16 cellular contexts compared by ENCODE assay signal in the genomic region with DNA sequence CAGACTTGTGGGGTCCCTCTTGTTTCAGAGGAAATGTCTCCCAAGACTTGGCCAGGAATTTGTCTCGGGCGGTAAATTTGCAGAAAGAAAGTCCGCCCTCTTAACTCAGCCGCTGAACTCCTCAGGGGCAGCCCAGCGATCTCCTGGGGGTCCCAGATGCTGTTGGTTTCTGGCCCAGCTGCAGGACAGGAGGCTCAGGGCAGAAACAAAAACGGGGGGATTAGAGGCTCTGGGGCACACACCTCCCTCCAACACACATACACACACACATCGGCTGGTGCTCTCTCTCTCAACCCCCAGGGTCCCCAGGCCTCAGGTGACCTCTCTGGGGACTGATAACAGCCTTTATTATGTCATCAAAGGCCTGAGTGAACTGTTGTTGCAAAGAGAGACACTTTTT. TPM values are rescaled to one million over a fixed set of nuclear protein-coding genes. Genes with fewer than 3 reads are reported as not detected.
DNase-seq lines count a peak whose midpoint lies in the region; ATAC-seq and TF ChIP-seq lines count a peak whose summit lies in the region.
"Had no signal": no experiment of that assay in that cellular context is flagged by ENCODE, and none has a peak within 500 bp of the region (broad histone marks: within the 10 kb centered on the region; RNA-seq: fewer than 3 reads in every experiment).

No MANE protein-coding gene starts in this region.

- intact Hi-C loops in CD4-positive, alpha-beta T cell (cut with DNase I, micrococcal nuclease): loop anchor here in 1 of 2 experiments (10.0 kb wide), 1 partner anchor 329 kb away; a partner anchor contains a TSS
- intact Hi-C loops in adrenal gland (cut with DNase I): loop anchor here (10.0 kb wide), 3 partner anchors 179 to 329 kb away; a partner anchor contains a TSS

- H3K9me3 ChIP-seq in CD4-positive, alpha-beta T cell (ENCODE audit: control insufficient read depth, low read length): peaks cover 9% of the 10 kb centered on the region
- no peaks in the 10 kb centered on the region for H3K9me3 ChIP-seq in adrenal gland (replicated peaks in 1 of 3)
- peaks cover 4 to 6% of the 10 kb centered on the region in 2 donors for H3K9me3 ChIP-seq in muscle layer of duodenum (ENCODE audit: control insufficient read depth in 1 of 2, low read length in 2 of 2)

- H3K36me3 ChIP-seq in adrenal gland (replicated peaks in 1 of 2) (no peaks in the 10 kb centered on the region), muscle layer of duodenum (ENCODE audit: control insufficient read depth in 1 of 2, insufficient read depth in 2 of 2, low read length in 2 of 2) (no peaks in the 10 kb centered on the region)

- TF ChIP-seq CTCF in CD4-positive, alpha-beta T cell (IDR thresholded peaks at IDR 0.05): no peak
- no peak for TF ChIP-seq CTCF in adrenal gland (IDR thresholded peaks at IDR 0.05)

- no peaks in the 10 kb centered on the region for H3K27me3 Mint-ChIP-seq in CD4-positive, alpha-beta T cell
- no peaks in the 10 kb centered on the region for H3K27me3 Mint-ChIP-seq in stimulated activated naive B cell treated with anti-CD40 and anti-IgM and Interleukin-4, amounts not matched to agents 10 μg/mL and 1 μg/mL and 100 μg/mL, for 72 hours
- H3K27me3 Mint-ChIP-seq: CD4-positive, alpha-beta memory T cell had no signal

- H3K27ac ChIP-seq in CD4-positive, alpha-beta T cell (ENCODE audit: low read depth, low read length): no peak overlapping the region
- H3K27ac ChIP-seq in adrenal gland: peak overlapping the region in 4 of 5 donors; percentile 2 to 75 (median 56)
- H3K27ac ChIP-seq in muscle layer of duodenum (ENCODE audit: low read length): peak overlapping the region; percentile 56
- H3K27ac ChIP-seq: A549 had no signal

- POLR2A ChIA-PET in CD4-positive, alpha-beta T cell (lab: Charles Lee): interaction anchor here (1.1 to 4.7 kb wide), 4 partner anchors 10 to 256 kb away, joined by 3 to 36 read pairs (median 6); no protein-coding TSS in a partner anchor

- DNase-seq in CD4-positive, alpha-beta T cell: no peak
- DNase-seq in adrenal gland (peak in 1 of 7 donors; percentile 41), hypothalamus (lab: John Stamatoyannopoulos, UW) (no peak), NCI-H1417 treated with DMSO at 0.1 percent for 48 hours (lab: John Stamatoyannopoulos, UW) (no peak)
- no peak for DNase-seq in stimulated activated naive B cell treated with anti-CD40 and anti-IgM and Interleukin-4, amounts not matched to agents 10 μg/mL and 1 μg/mL and 100 μg/mL, for 72 hours
- DNase-seq in stimulated activated CD4-positive, alpha-beta T cell treated with anti-CD3 and anti-CD28 coated beads, Interleukin-2, amount 100 ng/mL, for 24 hours: no peak
- DNase-seq: CD4-positive, alpha-beta memory T cell; GF-D8; Karpas-422; NCI-H1105 treated with DMSO at 0.1 percent for 48 hours; NCI-H187 treated with DMSO at 0.1 percent for 48 hours; NCI-H446; Right ventricle myocardium superior had no signal

- H3K4me1 Mint-ChIP-seq in CD4-positive, alpha-beta T cell (ENCODE audit: low read depth): peaks cover 68% of the 10 kb centered on the region
- peaks cover 32 to 57% of the 10 kb centered on the region in 2 donors for H3K4me1 Mint-ChIP-seq in stimulated activated naive B cell treated with anti-CD40 and anti-IgM and Interleukin-4, amounts not matched to agents 10 μg/mL and 1 μg/mL and 100 μg/mL, for 72 hours

- peaks cover 98% of the 10 kb centered on the region for H3K36me3 Mint-ChIP-seq in CD4-positive, alpha-beta T cell (ENCODE audit: low read depth)
- H3K36me3 Mint-ChIP-seq in stimulated activated naive B cell treated with anti-CD40 and anti-IgM and Interleukin-4, amounts not matched to agents 10 μg/mL and 1 μg/mL and 100 μg/mL, for 72 hours: peaks cover 16 to 26% of the 10 kb centered on the region in 2 donors

- no peaks in the 10 kb centered on the region for H3K9me3 Mint-ChIP-seq in CD4-positive, alpha-beta T cell
- peaks cover 9 to 14% of the 10 kb centered on the region in 2 donors for H3K9me3 Mint-ChIP-seq in stimulated activated naive B cell treated with anti-CD40 and anti-IgM and Interleukin-4, amounts not matched to agents 10 μg/mL and 1 μg/mL and 100 μg/mL, for 72 hours

- no peak for ATAC-seq in CD4-positive, alpha-beta T cell (ENCODE audit: poor library complexity)
- no peak for ATAC-seq in stimulated activated naive B cell treated with anti-CD40 and anti-IgM and Interleukin-4, amounts not matched to agents 10 μg/mL and 1 μg/mL and 100 μg/mL, for 72 hours (replicated peaks)
- no peak for ATAC-seq in GM18873 (IDR thresholded peaks at IDR 0.05; ENCODE audit: low FRiP score, unreplicated experiment)

- CTCF ChIA-PET in CD4-positive, alpha-beta T cell (lab: Charles Lee): interaction anchor here (1.2 to 2.1 kb wide), 2 partner anchors 11 to 14 kb away, joined by 3 to 18 read pairs; no protein-coding TSS in a partner anchor

- WGBS in adrenal gland, 4 donors: 45 to 62% (median 48%) methylated on average over 6 to 7 of the region's 7 CpGs

- no peaks in the 10 kb centered on the region for H3K27me3 ChIP-seq in CD4-positive, alpha-beta T cell (ENCODE audit: control insufficient read depth, insufficient read depth, low read length)
- H3K27me3 ChIP-seq in adrenal gland (no peaks in the 10 kb centered on the region), muscle layer of duodenum (ENCODE audit: low read depth, low read length) (no peaks in the 10 kb centered on the region)

- TF ChIP-seq POLR2A in adrenal gland (IDR thresholded peaks at IDR 0.05): no peak

- H3K27ac Mint-ChIP-seq in CD4-positive, alpha-beta T cell: peak overlapping the region; percentile 76
- peak overlapping the region; percentile 39 for H3K27ac Mint-ChIP-seq in stimulated activated naive B cell treated with anti-CD40 and anti-IgM and Interleukin-4, amounts not matched to agents 10 μg/mL and 1 μg/mL and 100 μg/mL, for 72 hours

- H3K4me3 Mint-ChIP-seq in CD4-positive, alpha-beta T cell: no peak overlapping the region
- no peak overlapping the region for H3K4me3 Mint-ChIP-seq in stimulated activated naive B cell treated with anti-CD40 and anti-IgM and Interleukin-4, amounts not matched to agents 10 μg/mL and 1 μg/mL and 100 μg/mL, for 72 hours

- H3K4me1 ChIP-seq in adrenal gland (replicated peaks in 1 of 2) (peaks cover 0 to 13% of the 10 kb centered on the region in 2 donors), muscle layer of duodenum (ENCODE audit: control insufficient read depth in 1 of 2, insufficient read depth in 2 of 2, low read length in 2 of 2) (peaks cover 3 to 11% of the 10 kb centered on the region in 2 donors)
- H3K4me1 ChIP-seq: A549 had no signal

- H3K4me3 ChIP-seq in adrenal gland (peak overlapping the region in 1 of 4 donors; percentile 29), muscle layer of duodenum (ENCODE audit: low read depth in 1 of 2, low read length in 2 of 2) (peak overlapping the region; percentile 56 to 60)
- H3K4me3 ChIP-seq: A549 had no signal

RNA-seq across cellular contexts. Expression of a gene that starts 7.1 kb away (rescaled TPM):
- total RNA-seq in CD4-positive, alpha-beta T cell: 100 to 1,000 TPM; 121 TPM
- total RNA-seq in adrenal gland: 10 to 100 TPM; 27.4 to 52.3 (median 37.4) TPM
- polyA plus RNA-seq in adrenal gland: 10 to 100 TPM in 2 of 3 donors, 1 to 10 TPM in 1; 5.9 to 20.4 (median 12.5) TPM
